ENCODE assay signal across 1 cellular context in genomic region chr2:223995569-223995968, GRCh38.
TF ChIP-seq lines count a peak whose summit lies in the region.

No MANE protein-coding gene starts in this region.

TF ChIP-seq in K562, 482 proteins besides CTCF, POLR2A, EP300 and RAD21 (continued from another document and continues in another):
- TF ChIP-seq ZNF407 (IDR thresholded peaks at IDR 0.05; ENCODE audit: low read depth) (peak; percentile 72; the same call in 1 of the 2 replicates), ATF1 (CRISPR knock-in tag; IDR thresholded peaks at IDR 0.05) (no peak), ATF1 (tag; IDR thresholded peaks at IDR 0.05) (0 out of 2 replicates have a peak, but pooled peaks have one; percentile 32), CEBPB (tag; IDR thresholded peaks at IDR 0.05) (peak; percentile 73), PKNOX1 (IDR thresholded peaks at IDR 0.05) (peak; percentile 58), JUND (IDR thresholded peaks at IDR 0.05; ENCODE audit: borderline replicate concordance, low read depth, low read length) (peak; percentile 96), JUND (tag; IDR thresholded peaks at IDR 0.05; ENCODE audit: borderline replicate concordance, low read depth, low read length) (peak; percentile 93), ZNF175 (CRISPR knock-in tag; IDR thresholded peaks at IDR 0.05; ENCODE audit: low read depth) (peak; percentile 28), BHLHE40 (IDR thresholded peaks at IDR 0.05; ENCODE audit: low read length) (no peak), EP400 (IDR thresholded peaks at IDR 0.05) (peak; percentile 69), ZFX (CRISPR knock-in tag; IDR thresholded peaks at IDR 0.05) (no peak), JUNB (CRISPR knock-in tag; conservative IDR thresholded peaks at IDR 0.05) (peak; percentile 79), DDX20 (tag; IDR thresholded peaks at IDR 0.05; ENCODE audit: low read depth) (0 out of 2 replicates have a peak, but pooled peaks have one; percentile 34), MEIS2 (IDR thresholded peaks at IDR 0.05; ENCODE audit: partially characterized antibody) (peak; percentile 23), BRD9 (IDR thresholded peaks at IDR 0.05; ENCODE audit: low read depth, partially characterized antibody) (peak; percentile 45), ZNF12 (CRISPR knock-in tag; IDR thresholded peaks at IDR 0.05) (no peak), HMG20B (CRISPR knock-in tag; IDR thresholded peaks at IDR 0.05) (no peak), ARNT (IDR thresholded peaks at IDR 0.05) (peak in 1 of 2 experiments; percentile 59; a peak in 1 of 4 replicates), ZNF354B (CRISPR knock-in tag; IDR thresholded peaks at IDR 0.05) (peak; percentile 86), TRIM24 (IDR thresholded peaks at IDR 0.05) (peak; percentile 98), TEAD4 (IDR thresholded peaks at IDR 0.05; ENCODE audit: low read length) (0 out of 2 replicates have a peak, but pooled peaks have one; percentile 32), TEAD4 (CRISPR knock-in tag; IDR thresholded peaks at IDR 0.05; ENCODE audit: borderline replicate concordance) (no peak), IRF9 (tag; IDR thresholded peaks at IDR 0.05) (peak; percentile 87), UBTF (IDR thresholded peaks at IDR 0.05; ENCODE audit: borderline replicate concordance in 1 of 2, low read depth in 2 of 2, low read length in 2 of 2) (no peak), KLF1 (tag; IDR thresholded peaks at IDR 0.05) (no peak), FOSL1 (tag; conservative IDR thresholded peaks at IDR 0.05) (peak; percentile 95), MGA (IDR thresholded peaks at IDR 0.05) (peak; percentile 32; the same call in 1 of the 2 replicates), FOXA3 (CRISPR knock-in tag; conservative IDR thresholded peaks at IDR 0.05 in 1 of 2, IDR thresholded peaks at IDR 0.05 in 1 of 2) (peak in 1 of 2 experiments; percentile 46; a peak in 2 of 4 replicates), HCFC1 (IDR thresholded peaks at IDR 0.05; ENCODE audit: low read depth, low read length) (no peak), ZSCAN32 (CRISPR knock-in tag; IDR thresholded peaks at IDR 0.05) (peak; percentile 97), ARHGAP35 (IDR thresholded peaks at IDR 0.05; ENCODE audit: partially characterized antibody) (no peak), CEBPG (CRISPR knock-in tag; IDR thresholded peaks at IDR 0.05) (peak; percentile 93), CEBPG (tag; conservative IDR thresholded peaks at IDR 0.05 in 1 of 2, IDR thresholded peaks at IDR 0.05 in 1 of 2) (peak; percentile 91 to 99), FOXK2 (conservative IDR thresholded peaks at IDR 0.05 in 1 of 2, IDR thresholded peaks at IDR 0.05 in 1 of 2; ENCODE audit: low read depth in 2 of 2) (0 out of 4 replicates have a peak, but pooled peaks of 1 of the 2 experiments have one; percentile 21), LEF1 (IDR thresholded peaks at IDR 0.05) (peak; percentile 31; the same call in 1 of the 2 replicates)
